Comparison of ENCODE assay signal across 15 cellular contexts in genomic region chr2:196252408-196253114, GRCh38.
DNase-seq lines count a peak whose midpoint lies in the region; ATAC-seq and TF ChIP-seq lines count a peak whose summit lies in the region.
"Had no signal": no experiment of that assay in that cellular context is flagged by ENCODE, and none has a peak within 500 bp of the region (broad histone marks: within the 10 kb centered on the region; RNA-seq: fewer than 3 reads in every experiment).

No MANE protein-coding gene starts in this region.

- H3K27me3 Mint-ChIP-seq in activated T-helper 1 cell treated with anti-CD3 and anti-CD28 coated beads, Interleukin-12 subunit alpha, Interleukin-12 subunit beta, Interleukin-2, Interleukin-4 antibody, amounts not matched to agents 30 ng/mL and 10 ng/mL and 1 ng/mL, durations not matched to agents 14 hours and 24 hours and 36 hours (ENCODE audit: insufficient read depth) = no peaks in the 10 kb centered on the region
- H3K27me3 Mint-ChIP-seq: dendritic cell treated with granulocyte-macrophage colony-stimulating factor and Interleukin-4, amounts not matched to agents 40 ng/mL and 50 ng/mL, for 4 days had no signal

- no peaks in the 10 kb centered on the region for H3K9me3 ChIP-seq in left ventricle myocardium inferior (replicated peaks)
- H3K9me3 ChIP-seq: thoracic aorta had no signal

- peak overlapping the region; percentile 88 for H3K27ac Mint-ChIP-seq in activated T-helper 1 cell treated with anti-CD3 and anti-CD28 coated beads, Interleukin-12 subunit alpha, Interleukin-12 subunit beta, Interleukin-2, Interleukin-4 antibody, amounts not matched to agents 30 ng/mL and 10 ng/mL and 1 ng/mL, durations not matched to agents 14 hours and 24 hours and 36 hours
- H3K27ac Mint-ChIP-seq: dendritic cell treated with granulocyte-macrophage colony-stimulating factor and Interleukin-4, amounts not matched to agents 40 ng/mL and 50 ng/mL, for 4 days had no signal

- H3K36me3 ChIP-seq in left ventricle myocardium inferior = peaks cover 48% of the 10 kb centered on the region
- H3K36me3 ChIP-seq: thoracic aorta, WERI-Rb-1 had no signal

- peak; percentile 11 for ATAC-seq in GM18867 (IDR thresholded peaks at IDR 0.05; ENCODE audit: unreplicated experiment)
- ATAC-seq: sciatic nerve had no signal

- H3K27me3 ChIP-seq in left ventricle myocardium inferior (ENCODE audit: low read depth) = no peaks in the 10 kb centered on the region

- no peak for TF ChIP-seq CTCF in left ventricle myocardium inferior (IDR thresholded peaks at IDR 0.05; ENCODE audit: borderline replicate concordance)

- H3K9me3 Mint-ChIP-seq in activated T-helper 1 cell treated with anti-CD3 and anti-CD28 coated beads, Interleukin-12 subunit alpha, Interleukin-12 subunit beta, Interleukin-2, Interleukin-4 antibody, amounts not matched to agents 30 ng/mL and 10 ng/mL and 1 ng/mL, durations not matched to agents 14 hours and 24 hours and 36 hours = peaks cover 5% of the 10 kb centered on the region
- H3K9me3 Mint-ChIP-seq: dendritic cell treated with granulocyte-macrophage colony-stimulating factor and Interleukin-4, amounts not matched to agents 40 ng/mL and 50 ng/mL, for 4 days had no signal

- peaks cover 13% of the 10 kb centered on the region for H3K36me3 Mint-ChIP-seq in activated T-helper 1 cell treated with anti-CD3 and anti-CD28 coated beads, Interleukin-12 subunit alpha, Interleukin-12 subunit beta, Interleukin-2, Interleukin-4 antibody, amounts not matched to agents 30 ng/mL and 10 ng/mL and 1 ng/mL, durations not matched to agents 14 hours and 24 hours and 36 hours (ENCODE audit: low read depth)

- peaks cover 75% of the 10 kb centered on the region for H3K4me1 Mint-ChIP-seq in activated T-helper 1 cell treated with anti-CD3 and anti-CD28 coated beads, Interleukin-12 subunit alpha, Interleukin-12 subunit beta, Interleukin-2, Interleukin-4 antibody, amounts not matched to agents 30 ng/mL and 10 ng/mL and 1 ng/mL, durations not matched to agents 14 hours and 24 hours and 36 hours (ENCODE audit: low read depth)

- intact Hi-C loops in activated T-helper 1 cell treated with anti-CD3 and anti-CD28 coated beads, Interleukin-12 subunit alpha, Interleukin-12 subunit beta, Interleukin-2, Interleukin-4 antibody, amounts not matched to agents 30 ng/mL and 10 ng/mL and 1 ng/mL, durations not matched to agents 14 hours and 24 hours and 36 hours (cut with micrococcal nuclease) = loop anchor here (1.0 kb wide), 3 partner anchors 8 to 41 kb away; no protein-coding TSS in a partner anchor
- intact Hi-C loops in left ventricle myocardium inferior (cut with micrococcal nuclease) = no loop called here

- no peak overlapping the region for H3K27ac ChIP-seq in left ventricle myocardium inferior (replicated peaks)
- H3K27ac ChIP-seq: WERI-Rb-1 had no signal

- H3K4me3 Mint-ChIP-seq in activated T-helper 1 cell treated with anti-CD3 and anti-CD28 coated beads, Interleukin-12 subunit alpha, Interleukin-12 subunit beta, Interleukin-2, Interleukin-4 antibody, amounts not matched to agents 30 ng/mL and 10 ng/mL and 1 ng/mL, durations not matched to agents 14 hours and 24 hours and 36 hours = no peak overlapping the region
- H3K4me3 Mint-ChIP-seq: dendritic cell treated with granulocyte-macrophage colony-stimulating factor and Interleukin-4, amounts not matched to agents 40 ng/mL and 50 ng/mL, for 4 days had no signal

- H3K4me1 ChIP-seq in left ventricle myocardium inferior = peaks cover 12% of the 10 kb centered on the region

- no peak overlapping the region for H3K4me3 ChIP-seq in left ventricle myocardium inferior
- H3K4me3 ChIP-seq: thoracic aorta had no signal

- DNase-seq in EH (ENCODE audit: low read depth) (peak; percentile 73), myocyte (ENCODE audit: low read depth) (peak; percentile 41), left ventricle myocardium inferior (no peak), NCI-H1694 treated with DMSO at 0.1 percent for 48 hours (lab: John Stamatoyannopoulos, UW) (no peak), NCI-H2196 treated with DMSO at 0.1 percent for 48 hours (lab: John Stamatoyannopoulos, UW; ENCODE audit: unreplicated experiment) (no peak)
- no peak for DNase-seq in activated T-helper 1 cell treated with anti-CD3 and anti-CD28 coated beads, Interleukin-12 subunit alpha, Interleukin-12 subunit beta, Interleukin-2, Interleukin-4 antibody, amounts not matched to agents 30 ng/mL and 10 ng/mL and 1 ng/mL, durations not matched to agents 14 hours and 24 hours and 36 hours (ENCODE audit: low spot score)
- DNase-seq: foreskin melanocyte, Kasumi-1, NCI-H1930, SIG-M5, WERI-Rb-1 had no signal

Comparison
In these comparisons a context has a peak if more than half of its experiments do, and no peak if none do; other contexts are left out.
1. DNase-seq: peak in EH (single experiment) and myocyte (single experiment); none in activated T-helper 1 cell treated with anti-CD3 and anti-CD28 coated beads, Interleukin-12 subunit alpha, Interleukin-12 subunit beta, Interleukin-2, Interleukin-4 antibody, amounts not matched to agents 30 ng/mL and 10 ng/mL and 1 ng/mL, durations not matched to agents 14 hours and 24 hours and 36 hours (single experiment), left ventricle myocardium inferior (single experiment), NCI-H1694 treated with DMSO at 0.1 percent for 48 hours (single experiment) and NCI-H2196 treated with DMSO at 0.1 percent for 48 hours (single experiment).